In the genomic region with DNA sequence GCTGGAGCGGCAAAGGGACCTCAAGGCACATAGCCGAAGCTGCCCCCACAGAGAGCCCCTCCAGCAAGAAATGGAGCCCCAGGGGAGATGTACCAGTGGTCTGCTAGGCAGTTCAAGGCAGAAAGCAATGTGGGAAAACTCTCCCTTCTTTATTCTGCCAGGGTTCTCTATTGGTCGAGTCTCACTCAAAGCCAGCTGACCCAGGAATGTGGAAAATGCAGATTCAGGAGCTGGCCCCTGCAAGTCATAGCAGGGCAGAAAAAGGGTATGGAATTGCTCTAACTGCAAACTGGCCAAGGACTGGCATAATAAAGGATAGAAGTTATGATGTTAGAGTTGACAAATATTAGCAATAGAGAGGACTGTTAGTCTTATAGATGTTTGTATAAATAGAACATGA, we compare ENCODE assay signal across 36 cellular contexts. TPM values are rescaled to one million over a fixed set of nuclear protein-coding genes. Genes with fewer than 3 reads are reported as not detected.
"Had no signal": no experiment of that assay in that cellular context is flagged by ENCODE, and none has a peak within 500 bp of the region (broad histone marks: within the 10 kb centered on the region; RNA-seq: fewer than 3 reads in every experiment).

No MANE protein-coding gene starts in this region.

- DNase-seq: activated CD4-positive, alpha-beta memory T cell treated with anti-CD3 and anti-CD28 coated beads, Interleukin-2, amount 10 ng/mL, durations not matched to agents 7 days and 5 days; activated CD4-positive, alpha-beta T cell treated with anti-CD3 and anti-CD28 coated beads for 1 hour; activated CD4-positive, alpha-beta T cell treated with anti-CD3 and anti-CD28 coated beads, Interleukin-2, amount 10 ng/mL, durations not matched to agents 7 days and 5 days; activated CD8-positive, alpha-beta memory T cell treated with anti-CD3 and anti-CD28 coated beads, Interleukin-2, amount 50 U/mL, for 48 hours; activated gamma-delta T cell treated with Interleukin-2 at 50 U/mL for 16 hours; activated naive CD8-positive, alpha-beta T cell treated with anti-CD3 and anti-CD28 coated beads, Interleukin-2, amount 50 U/mL, for 24 hours; activated T-cell treated with anti-CD3 and anti-CD28 coated beads, Interleukin-2, amount 50 U/mL, for 4 hours; amygdala; caudate nucleus; cortex of kidney; effector memory CD8-positive, alpha-beta T cell; hippocampal formation; kidney glomerular epithelial cell; left ventricle myocardium inferior; naive thymus-derived CD8-positive, alpha-beta T cell; occipital lobe; psoas muscle; sigmoid colon; stimulated activated CD4-positive, alpha-beta T cell treated with anti-CD3 and anti-CD28 coated beads, Interleukin-15, amount 100 ng/mL, for 24 hours; stimulated activated CD4-positive, alpha-beta T cell treated with anti-CD3 and anti-CD28 coated beads, Interleukin-2, amount 100 ng/mL, for 24 hours; stimulated activated naive CD4-positive, alpha-beta T cell; T-cell; tibial artery; upper lobe of right lung had no signal

- ATAC-seq: activated naive CD8-positive, alpha-beta T cell treated with anti-CD3 and anti-CD28 coated beads, Interleukin-2, amount 50 U/mL, for 24 hours; activated T-cell treated with anti-CD3 and anti-CD28 coated beads, Interleukin-2, amount 50 U/mL, for 4 hours; activated T-helper 17 cell treated with anti-CD3 and anti-CD28 coated beads, Interleukin-2, amount 50 U/mL, for 72 hours; effector memory CD8-positive, alpha-beta T cell; gastroesophageal sphincter; naive thymus-derived CD8-positive, alpha-beta T cell; psoas muscle; T-cell; upper lobe of right lung had no signal

- H3K79me2 ChIP-seq: parathyroid adenoma had no signal

- H3K4me2 ChIP-seq: neural progenitor cell had no signal

- H3K4me3 ChIP-seq: gastroesophageal sphincter, left ventricle myocardium inferior, neural progenitor cell, psoas muscle, sigmoid colon, suprapubic skin, tibial artery, upper lobe of right lung had no signal

- H3K27ac ChIP-seq: gastroesophageal sphincter, left ventricle myocardium inferior, neural progenitor cell, parathyroid adenoma, psoas muscle, sigmoid colon, suprapubic skin, tibial artery, upper lobe of right lung had no signal

- H2AFZ ChIP-seq: neural progenitor cell, parathyroid adenoma had no signal

- H3K9ac ChIP-seq: neural progenitor cell, parathyroid adenoma had no signal

- H3K36me3 ChIP-seq: gastroesophageal sphincter, left ventricle myocardium inferior, neural progenitor cell, sigmoid colon, suprapubic skin, tibial artery, upper lobe of right lung had no signal

- H3K9me3 ChIP-seq: gastroesophageal sphincter, left ventricle myocardium inferior, psoas muscle, sigmoid colon, suprapubic skin, tibial artery, upper lobe of right lung had no signal

- H3K27me3 ChIP-seq: neural progenitor cell, sigmoid colon, suprapubic skin, upper lobe of right lung had no signal

- H3K4me1 ChIP-seq: neural progenitor cell, parathyroid adenoma, suprapubic skin had no signal

RNA-seq across cellular contexts. Expression of gene TOPAZ1, which starts 4.0 kb away (rescaled TPM):
- total RNA-seq: activated CD4-positive, alpha-beta memory T cell treated with anti-CD3 and anti-CD28 coated beads, Interleukin-2, amount 10 ng/mL, durations not matched to agents 7 days and 5 days; activated CD4-positive, alpha-beta T cell treated with anti-CD3 and anti-CD28 coated beads, Interleukin-2, amount 10 ng/mL, durations not matched to agents 7 days and 5 days; activated T-cell treated with anti-CD3 and anti-CD28 coated beads, Interleukin-2, amount 50 U/mL, for 4 hours; activated T-helper 17 cell treated with anti-CD3 and anti-CD28 coated beads, Interleukin-2, amount 50 U/mL, for 72 hours; chondrocyte; endothelial cell of umbilical vein; fibroblast of lung; fibroblast of villous mesenchyme; gastroesophageal sphincter; left ventricle myocardium inferior; lung microvascular endothelial cell; mesothelial cell of epicardium; naive thymus-derived CD8-positive, alpha-beta T cell; psoas muscle; sigmoid colon; suprapubic skin; T-cell; upper lobe of right lung had no signal
- polyA plus RNA-seq: endothelial cell of umbilical vein; esophagus; fibroblast of lung; naive thymus-derived CD8-positive, alpha-beta T cell; psoas muscle; sigmoid colon had no signal
